In the genomic region with DNA sequence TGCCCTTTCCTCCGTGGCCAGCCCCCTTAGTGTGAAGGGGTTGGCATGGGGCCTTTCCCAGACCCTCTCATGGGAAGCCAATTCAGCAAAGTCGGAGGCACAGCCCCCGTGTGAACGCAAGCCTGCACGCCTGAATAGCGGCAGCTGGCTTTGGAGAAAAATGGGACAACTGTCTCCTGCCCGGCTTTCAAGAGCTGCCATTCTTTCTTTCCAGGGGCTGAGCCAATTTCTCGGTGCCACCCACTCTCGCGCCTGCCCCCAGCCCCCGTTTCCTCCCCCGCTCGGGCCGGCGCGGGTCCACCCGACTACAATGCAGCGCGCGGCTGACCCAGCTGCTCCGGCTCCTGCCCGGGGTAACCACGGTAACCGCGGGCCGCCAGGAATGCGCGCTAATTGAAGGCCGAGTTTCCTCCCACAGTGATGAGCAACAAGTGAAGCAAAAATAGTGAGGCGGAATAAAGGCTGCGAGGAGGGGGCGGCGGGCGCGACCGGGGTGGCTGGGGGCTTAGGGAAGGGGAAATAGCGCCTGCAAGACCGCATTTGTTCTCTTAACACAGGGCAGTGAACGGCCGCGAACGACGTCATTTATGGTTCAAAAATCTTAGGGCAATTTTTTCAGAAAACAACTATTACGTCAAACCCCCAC, we compare ENCODE assay signal across 9 cellular contexts. TPM values are rescaled to one million over a fixed set of nuclear protein-coding genes. Genes with fewer than 3 reads are reported as not detected.
DNase-seq lines count a peak whose midpoint lies in the region; ATAC-seq, FAIRE-seq and TF ChIP-seq lines count a peak whose summit lies in the region.
"Had no signal": no experiment of that assay in that cellular context is flagged by ENCODE, and none has a peak within 500 bp of the region (broad histone marks: within the 10 kb centered on the region; RNA-seq: fewer than 3 reads in every experiment).

No MANE protein-coding gene starts in this region.

- no peak for FAIRE-seq in H1 (lab: Jason Lieb, UNC)

- H3K4me2 ChIP-seq in H1 (ENCODE audit: insufficient read depth in 1 of 2, low read depth in 2 of 2, low read length in 2 of 2): peak overlapping the region; percentile 68 to 79

- H2BK20ac ChIP-seq in H1 (ENCODE audit: low read length): no peak overlapping the region

- DNase-seq in NCI-H2081 (lab: John Stamatoyannopoulos, UW) (peak; percentile 14 to 43), NCI-H2081 treated with DMSO at 0.1 percent for 48 hours (lab: John Stamatoyannopoulos, UW) (no peak), NCI-H2227 (lab: John Stamatoyannopoulos, UW; ENCODE audit: unreplicated experiment) (peak; percentile 85), H1 (ENCODE audit: low read depth in 1 of 2, low spot score in 2 of 2) (peak in 1 of 2 experiments; percentile 65), tibial nerve (ENCODE audit: low spot score in 2 of 2) (peak in 1 of 2 donors; percentile 15)
- no peak for DNase-seq in stimulated activated CD4-positive, alpha-beta T cell treated with anti-CD3 and anti-CD28 coated beads, Interleukin-4, amount 100 ng/mL, for 4 hours

- no peak overlapping the region for H2BK15ac ChIP-seq in H1 (ENCODE audit: low read length)

- no peaks in the 10 kb centered on the region; the same call in 1 of the 2 replicates for H3K23me2 ChIP-seq in H1 (ENCODE audit: low read depth, low read length)

- H3K9ac ChIP-seq in H1 (replicated peaks in 1 of 4; ENCODE audit: extremely low read depth in 1 of 4, low read depth in 3 of 4, low read length in 3 of 4): no peak overlapping the region

- TF ChIP-seq CTCF in H1 (IDR thresholded peaks at IDR 0.05; ENCODE audit: control extremely low read depth in 1 of 3, insufficient read depth in 1 of 3, low read depth in 1 of 3, low read length in 3 of 3): no peak
- no peak for TF ChIP-seq CTCF in tibial nerve (IDR thresholded peaks at IDR 0.05)

- H2BK120ac ChIP-seq in H1 (replicated peaks; ENCODE audit: low read depth, low read length): no peak overlapping the region

- TF ChIP-seq RAD21 in H1 (IDR thresholded peaks at IDR 0.05 in 1 of 2, conservative IDR thresholded peaks at IDR 0.05 in 1 of 2; ENCODE audit: low read depth in 2 of 2, low read length in 2 of 2): no peak

- H2AK5ac ChIP-seq in H1 (ENCODE audit: low read depth, low read length): no peak overlapping the region

- no peak overlapping the region for H4K8ac ChIP-seq in H1 (ENCODE audit: extremely low read depth, insufficient read depth, low read length)

- peaks cover 2 to 21% (median 17%) of the 10 kb centered on the region in 4 experiments for H3K27me3 ChIP-seq in H1 (replicated peaks in 1 of 4; ENCODE audit: control insufficient read depth in 3 of 4, extremely low read depth in 1 of 4, insufficient read depth in 3 of 4, low read length in 3 of 4)
- no peaks in the 10 kb centered on the region for H3K27me3 ChIP-seq in tibial nerve

- ATAC-seq in HG03095 (IDR thresholded peaks at IDR 0.05; ENCODE audit: unreplicated experiment): no peak

- no peaks in the 10 kb centered on the region for H3K79me2 ChIP-seq in H1 (ENCODE audit: control insufficient read depth in 1 of 2, insufficient read depth in 2 of 2, low read length in 2 of 2)

- H4K5ac ChIP-seq in H1 (ENCODE audit: insufficient read length, low read depth, low read length): no peak overlapping the region

- no peak overlapping the region for H3K56ac ChIP-seq in H1 (replicated peaks; ENCODE audit: insufficient read length, low read depth, low read length)

- H3K4me3 ChIP-seq in H1 (ENCODE audit: extremely low read depth in 1 of 4, insufficient read depth in 2 of 4, low read depth in 3 of 4, low read length in 4 of 4): peak overlapping the region; percentile 35 to 60 (median 46); a peak in 7 of 8 replicates
- H3K4me3 ChIP-seq in mesodermal cell (ENCODE audit: extremely low read depth, insufficient read depth, low read length, poor library complexity, severe bottlenecking): peak overlapping the region; percentile 23
- peak overlapping the region; percentile 6 to 38 (median 17) for H3K4me3 ChIP-seq in tibial nerve

- H3K4ac ChIP-seq in H1 (replicated peaks; ENCODE audit: insufficient read length, low read depth, low read length): no peak overlapping the region

- peak overlapping the region; percentile 55; the same call in 1 of the 2 replicates for H3K18ac ChIP-seq in H1 (ENCODE audit: extremely low read depth, low read length)

- 18% methylated on average over 26 of the region's 44 CpGs; no CpG with 5 or more reads in 1 of the 2 experiments for WGBS in H1 (ENCODE audit: extremely low coverage in 1 of 2, insufficient coverage in 1 of 2, insufficient read length in 1 of 2, insufficient replicate concordance in 2 of 2, low coverage in 1 of 2, low lambda C conversion rate in 2 of 2, missing lambda C conversion rate in 1 of 2), 2 experiments
- 7 to 12% methylated on average over 32 to 40 of the region's 44 CpGs for WGBS in mesodermal cell (ENCODE audit: insufficient coverage in 2 of 2), 2 experiments
- 4% methylated on average over 37 to 40 of the region's 44 CpGs for WGBS in tibial nerve, 2 donors

- H2AFZ ChIP-seq in H1 (ENCODE audit: low read length): no peak overlapping the region

- H3K9me3 ChIP-seq in H1 (ENCODE audit: insufficient read depth in 2 of 2, low read depth in 1 of 2, low read length in 1 of 2) (no peaks in the 10 kb centered on the region), mesodermal cell (ENCODE audit: control insufficient read depth, low read length) (no peaks in the 10 kb centered on the region), tibial nerve (no peaks in the 10 kb centered on the region)

- no peak overlapping the region for H2BK12ac ChIP-seq in H1 (ENCODE audit: low read depth, low read length)

- POLR2A ChIA-PET in H1 (lab: Charles Lee; ENCODE audit: partially characterized antibody): no interaction called here

- CTCF ChIA-PET in H1 (lab: Charles Lee; ENCODE audit: partially characterized antibody): interaction anchor here (1.6 kb wide), 1 partner anchor 110 kb away, joined by 7 read pairs; no protein-coding TSS in a partner anchor

- no peak overlapping the region for H3K23ac ChIP-seq in H1 (ENCODE audit: insufficient read length)

- TF ChIP-seq EP300 in H1 (IDR thresholded peaks at IDR 0.05; ENCODE audit: borderline replicate concordance in 1 of 2, low read depth in 2 of 2, low read length in 2 of 2) (no peak), tibial nerve (IDR thresholded peaks at IDR 0.05) (peak; percentile 43 to 82)

- no peaks in the 10 kb centered on the region for H3K36me3 ChIP-seq in H1 (ENCODE audit: control insufficient read depth in 2 of 4, insufficient read depth in 4 of 4, low read length in 3 of 4)
- H3K36me3 ChIP-seq in mesodermal cell (ENCODE audit: control insufficient read depth, insufficient read depth, low read length): no peaks in the 10 kb centered on the region
- no peaks in the 10 kb centered on the region for H3K36me3 ChIP-seq in tibial nerve

- H3K14ac ChIP-seq in H1 (ENCODE audit: insufficient read length): no peak overlapping the region

- TF ChIP-seq POLR2A in H1 (IDR thresholded peaks at IDR 0.05; ENCODE audit: control extremely low read depth in 1 of 2, low read depth in 2 of 2, low read length in 2 of 2): no peak
- peak in 1 of 2 donors; percentile 11 for TF ChIP-seq POLR2A in tibial nerve (IDR thresholded peaks at IDR 0.05)

- peaks cover 4 to 16% (median 12%) of the 10 kb centered on the region in 4 experiments; a peak in 6 of 7 replicates for H3K4me1 ChIP-seq in H1 (replicated peaks in 1 of 4; ENCODE audit: control insufficient read depth in 3 of 4, insufficient read depth in 4 of 4, low read length in 3 of 4)
- H3K4me1 ChIP-seq in mesodermal cell (ENCODE audit: control insufficient read depth, insufficient read depth, low read length, poor library complexity, severe bottlenecking): peaks cover 67% of the 10 kb centered on the region
- H3K4me1 ChIP-seq in tibial nerve: peaks cover 0 to 19% (median 0%) of the 10 kb centered on the region in 4 donors

- H4K91ac ChIP-seq in H1 (replicated peaks; ENCODE audit: insufficient read length, low read length): no peak overlapping the region

- no peaks in the 10 kb centered on the region for H3K79me1 ChIP-seq in H1 (ENCODE audit: low read depth, low read length)

- H3K27ac ChIP-seq in H1 (ENCODE audit: low read depth, low read length) (no peak overlapping the region), mesodermal cell (ENCODE audit: low read depth, low read length, severe bottlenecking) (peak overlapping the region; percentile 82), tibial nerve (peak overlapping the region; percentile 27 to 85 (median 62))
- H3K27ac ChIP-seq: C4-2B had no signal

- no peak overlapping the region for H2BK5ac ChIP-seq in H1 (ENCODE audit: low read depth, low read length)

- no peaks in the 10 kb centered on the region for H4K20me1 ChIP-seq in H1 (replicated peaks in 1 of 2; ENCODE audit: control insufficient read depth in 1 of 2, insufficient read depth in 2 of 2, low read length in 2 of 2)

TF ChIP-seq in H1, 55 proteins besides CTCF, POLR2A, EP300 and RAD21 (continues in another document):
- no peak for TF ChIP-seq ASH2L (IDR thresholded peaks at IDR 0.05; ENCODE audit: low read length)
- peak; percentile 56 for TF ChIP-seq EZH2 (IDR thresholded peaks at IDR 0.05; ENCODE audit: low read depth, low read length, severe bottlenecking)

RNA-seq across cellular contexts. Expression of gene ILDR2, which starts 27.8 kb away (rescaled TPM):
- total RNA-seq in H1 (2021; fragmentation: NEBNext Ultra II Directional; extraction: Animal tissue kit (Norgen Biotek cat#: 25700)): 0.86 and 1.5 TPM in 2 replicates
- 0.55 and 0.85 TPM in 2 replicates for polyA plus RNA-seq in H1 (2011; rRNA removed)
- polyA plus RNA-seq in H1 (2011; cell fraction: cytosol; rRNA removed): 0.79 TPM
- 1.1 TPM for polyA plus RNA-seq in H1 (2011; cell fraction: nucleus; rRNA removed)
- 0.46 to 1.4 TPM (median 0.49 TPM) in 4 replicates for polyA plus RNA-seq in H1 (2012, experiment 1 of 2)
- 0.05 TPM for polyA plus RNA-seq in H1 (2012, experiment 2 of 2)
- 0.57 TPM for polyA plus RNA-seq in H1 (2013, experiment 1 of 2)
- 0.40 TPM for polyA plus RNA-seq in H1 (2013, experiment 2 of 2)
- 2.4 and 3.9 TPM in 2 replicates for polyA minus RNA-seq in H1 (2011; rRNA and poly(A)+ RNA removed)
- polyA minus RNA-seq in H1 (2011; cell fraction: cytosol; rRNA and poly(A)+ RNA removed): 0.29 TPM
- 3.4 TPM for polyA minus RNA-seq in H1 (2011; cell fraction: nucleus; rRNA and poly(A)+ RNA removed)
- 3.4 TPM for polyA plus RNA-seq in mesodermal cell (2013, experiment 1 of 2)
- polyA plus RNA-seq in mesodermal cell (2013, experiment 2 of 2): 3.3 TPM
- total RNA-seq in tibial nerve: 1 to 10 TPM; 4.4 to 6.7 (median 5.7) TPM

RNA-seq across cellular contexts. Expression of gene MAEL, which starts 41.6 kb away (rescaled TPM):
- total RNA-seq in H1 (2021; fragmentation: NEBNext Ultra II Directional; extraction: Animal tissue kit (Norgen Biotek cat#: 25700)): not detected in 2 replicates
- 0.03 TPM in 1 of 2 replicates, not detected in the other for polyA plus RNA-seq in H1 (2011; rRNA removed)
- polyA plus RNA-seq in H1 (2011; cell fraction: cytosol; rRNA removed): 0.04 TPM
- 0.16 TPM for polyA plus RNA-seq in H1 (2011; cell fraction: nucleus; rRNA removed)
- 0.09 TPM in 1 of 4 replicates, not detected in the others for polyA plus RNA-seq in H1 (2012, experiment 1 of 2)
- not detected for polyA plus RNA-seq in H1 (2012, experiment 2 of 2)
- polyA plus RNA-seq in H1 (2013, experiment 1 of 2): 0.12 TPM
- 0.17 TPM for polyA plus RNA-seq in H1 (2013, experiment 2 of 2)
- not detected in 2 replicates for polyA minus RNA-seq in H1 (2011; rRNA and poly(A)+ RNA removed)
- not detected for polyA minus RNA-seq in H1 (2011; cell fraction: cytosol; rRNA and poly(A)+ RNA removed)
- not detected for polyA minus RNA-seq in H1 (2011; cell fraction: nucleus; rRNA and poly(A)+ RNA removed)
- polyA plus RNA-seq in mesodermal cell (2013, experiment 1 of 2): not detected
- not detected for polyA plus RNA-seq in mesodermal cell (2013, experiment 2 of 2)
- total RNA-seq in tibial nerve: 1 to 10 TPM in 1 of 4 donors, under 1 TPM in 2, not detected in 1; 0.63 to 1.2 (median 0.66) TPM

Comparison
In these comparisons a context has a peak if more than half of its experiments do, and no peak if none do; other contexts are left out.
1. DNase-seq: peak in NCI-H2081 (2 of 2) and NCI-H2227 (single experiment); none in NCI-H2081 treated with DMSO at 0.1 percent for 48 hours (single experiment) and stimulated activated CD4-positive, alpha-beta T cell treated with anti-CD3 and anti-CD28 coated beads, Interleukin-4, amount 100 ng/mL, for 4 hours (0 of 2).
2. Peak in every context shown above with its lines, with median percentiles within 50 percentile points of each other: H3K4me3 ChIP-seq.